In genomic region chrX:97322401-97322800, GRCh38 we compare ENCODE assay signal across 24 cellular contexts.
A peak's percentile ranks its signal among the peaks of the same experiment; 100 is the strongest.
DNase-seq lines count a peak whose midpoint lies in the region; TF ChIP-seq lines count a peak whose summit lies in the region.
"Had no signal": no experiment of that assay in that cellular context is flagged by ENCODE, and none has a peak within 500 bp of the region (broad histone marks: within the 10 kb centered on the region; RNA-seq: fewer than 3 reads in every experiment).

No MANE protein-coding gene starts in this region.

- H3K27me3 Mint-ChIP-seq in HFFc6 (ENCODE audit: insufficient read depth): no peaks in the 10 kb centered on the region
- H3K27me3 Mint-ChIP-seq in chondrocyte (ENCODE audit: low read depth): no peaks in the 10 kb centered on the region
- H3K27me3 Mint-ChIP-seq: CD8-positive, alpha-beta memory T cell had no signal

- TF ChIP-seq CTCF in HFFc6 (IDR thresholded peaks at IDR 0.05) (no peak), smooth muscle cell (IDR thresholded peaks at IDR 0.05; ENCODE audit: borderline replicate concordance, insufficient read depth, poor library complexity, severe bottlenecking) (no peak), chondrocyte (IDR thresholded peaks at IDR 0.05) (no peak)

- H3K79me2 ChIP-seq in smooth muscle cell (ENCODE audit: low read depth): no peaks in the 10 kb centered on the region

- DNase-seq in HFFc6 (peak; percentile 48), SK-N-MC (ENCODE audit: low read depth, low spot score) (no peak), fibroblast of peridontal ligament (ENCODE audit: extremely low read depth) (peak; percentile 52), smooth muscle cell (lab: John Stamatoyannopoulos, UW; ENCODE audit: unreplicated experiment) (no peak), NCI-H82 treated with DMSO at 0.1 percent for 48 hours (lab: John Stamatoyannopoulos, UW; ENCODE audit: unreplicated experiment) (no peak), ecto neural progenitor cell (ENCODE audit: low spot score) (no peak), chondrocyte (ENCODE audit: low spot score) (no peak)
- DNase-seq: ACHN; CD8-positive, alpha-beta memory T cell; DMS53; KBM-7; MV-4-11; NCI-H1105 treated with DMSO at 0.1 percent for 48 hours; NCI-H1694; NCI-H2081; NCI-H2171; NCI-H345; NCI-H524; NCI-H774; Peyer's patch had no signal

- H3K4me3 ChIP-seq in SK-N-MC (no peak overlapping the region), smooth muscle cell (no peak overlapping the region)
- H3K4me3 ChIP-seq: BLaER1 treated with 17β-estradiol and CSF1 and Interleukin-3, amounts not matched to agents 10 nM and 100 nM; GM12878; HAP-1; Peyer's patch had no signal

- H3K27me3 ChIP-seq in smooth muscle cell (ENCODE audit: low read depth): no peaks in the 10 kb centered on the region
- H3K27me3 ChIP-seq: Peyer's patch had no signal

- H3K4me2 ChIP-seq in smooth muscle cell: peak overlapping the region; percentile 6
- H3K4me2 ChIP-seq: BLaER1 treated with 17β-estradiol and CSF1 and Interleukin-3, amounts not matched to agents 10 nM and 100 nM had no signal

- no peaks in the 10 kb centered on the region for H3K9me3 ChIP-seq in SK-N-MC (ENCODE audit: low read depth, low read length)
- H3K9me3 ChIP-seq in smooth muscle cell (replicated peaks; ENCODE audit: low read depth): no peaks in the 10 kb centered on the region
- H3K9me3 ChIP-seq: BLaER1 treated with 17β-estradiol and CSF1 and Interleukin-3, amounts not matched to agents 10 nM and 100 nM; HAP-1; Peyer's patch had no signal

- no peaks in the 10 kb centered on the region for H3F3A ChIP-seq in smooth muscle cell (ENCODE audit: low read depth)

- H3K27ac ChIP-seq in SK-N-MC: peak overlapping the region; percentile 48; the same call in 1 of the 2 replicates
- peak overlapping the region; percentile 34 for H3K27ac ChIP-seq in smooth muscle cell (ENCODE audit: low read depth)
- H3K27ac ChIP-seq: BLaER1 treated with 17β-estradiol and CSF1 and Interleukin-3, amounts not matched to agents 10 nM and 100 nM; HL-60; Peyer's patch had no signal

- H3K4me1 ChIP-seq in smooth muscle cell (ENCODE audit: low read depth): no peaks in the 10 kb centered on the region
- H3K4me1 ChIP-seq: Peyer's patch had no signal

- H3K4me3 Mint-ChIP-seq in HFFc6: no peak overlapping the region; the same call in 1 of the 2 replicates
- no peak overlapping the region for H3K4me3 Mint-ChIP-seq in chondrocyte (ENCODE audit: unreplicated experiment)
- H3K4me3 Mint-ChIP-seq: CD8-positive, alpha-beta memory T cell had no signal

- H3K36me3 Mint-ChIP-seq in HFFc6 (ENCODE audit: low read depth) (no peaks in the 10 kb centered on the region), chondrocyte (ENCODE audit: low read depth) (peaks cover 1% of the 10 kb centered on the region)

- H3K27ac Mint-ChIP-seq in HFFc6 (no peak overlapping the region; the same call in 1 of the 2 replicates), chondrocyte (ENCODE audit: unreplicated experiment) (no peak overlapping the region)
- H3K27ac Mint-ChIP-seq: CD8-positive, alpha-beta memory T cell had no signal

- H2AFZ ChIP-seq in smooth muscle cell (ENCODE audit: low read depth): no peak overlapping the region

- no peaks in the 10 kb centered on the region for H3K9me3 Mint-ChIP-seq in HFFc6
- H3K9me3 Mint-ChIP-seq in chondrocyte (ENCODE audit: low read depth): no peaks in the 10 kb centered on the region
- H3K9me3 Mint-ChIP-seq: CD8-positive, alpha-beta memory T cell had no signal

- H3K4me1 Mint-ChIP-seq in HFFc6 (ENCODE audit: low read depth) (peaks cover 8% of the 10 kb centered on the region), chondrocyte (ENCODE audit: low read depth) (peaks cover 11% of the 10 kb centered on the region)
- H3K4me1 Mint-ChIP-seq: CD8-positive, alpha-beta memory T cell had no signal

- no peak overlapping the region for H3K9ac ChIP-seq in SK-N-MC (ENCODE audit: insufficient read length)
- no peak overlapping the region for H3K9ac ChIP-seq in smooth muscle cell (ENCODE audit: low read depth)
- H3K9ac ChIP-seq: BLaER1 treated with 17β-estradiol and CSF1 and Interleukin-3, amounts not matched to agents 10 nM and 100 nM had no signal

- no peaks in the 10 kb centered on the region for H4K20me1 ChIP-seq in smooth muscle cell (ENCODE audit: low read depth)
- H4K20me1 ChIP-seq: BLaER1 treated with 17β-estradiol and CSF1 and Interleukin-3, amounts not matched to agents 10 nM and 100 nM had no signal

- no peaks in the 10 kb centered on the region for H3K36me3 ChIP-seq in SK-N-MC (ENCODE audit: insufficient read depth, low read length)
- H3K36me3 ChIP-seq in smooth muscle cell (ENCODE audit: low read depth): no peaks in the 10 kb centered on the region
- H3K36me3 ChIP-seq: BLaER1 treated with 17β-estradiol and CSF1 and Interleukin-3, amounts not matched to agents 10 nM and 100 nM; HAP-1; Peyer's patch had no signal

Comparison
In these comparisons a context has a peak if more than half of its experiments do, and no peak if none do; other contexts are left out.
1. DNase-seq: peak in HFFc6 (single experiment) and fibroblast of peridontal ligament (single experiment); none in SK-N-MC (single experiment), smooth muscle cell (single experiment), NCI-H82 treated with DMSO at 0.1 percent for 48 hours (single experiment), ecto neural progenitor cell (single experiment) and chondrocyte (single experiment).